Comparison of ENCODE assay signal across 8 cellular contexts in genomic region chr6:5003604-5004372, GRCh38. TPM values are rescaled to one million over a fixed set of nuclear protein-coding genes. Genes with fewer than 3 reads are reported as not detected.
A peak's percentile ranks its signal among the peaks of the same experiment; 100 is the strongest.
DNase-seq lines count a peak whose midpoint lies in the region; ATAC-seq, FAIRE-seq and TF ChIP-seq lines count a peak whose summit lies in the region.

Gene RPP40, minus strand, starts transcription at chr6:5004037. Its CDS starts 35 bp downstream, at chr6:5004002.

- no peak for FAIRE-seq in bronchial epithelial cell (lab: Jason Lieb, UNC)

- H3K27me3 ChIP-seq in AG04450 (ENCODE audit: control insufficient read depth, insufficient read depth, low read length), result no peaks in the 10 kb centered on the region
- no peaks in the 10 kb centered on the region for H3K27me3 ChIP-seq in bronchial epithelial cell (ENCODE audit: control insufficient read depth, insufficient read depth, low read length)

- CTCF ChIA-PET in AG04450 (lab: Charles Lee), result interaction anchor here (0.5 to 2.2 kb wide), 37 partner anchors 9 to 845 kb away, joined by 3 to 15 read pairs (median 4); no protein-coding TSS in a partner anchor

- peak; percentile 84 for TF ChIP-seq CTCF in AG04450 (IDR thresholded peaks at IDR 0.05; ENCODE audit: low read depth, low read length)
- TF ChIP-seq CTCF in WI38 (IDR thresholded peaks at IDR 0.05; ENCODE audit: low read depth, low read length), result peak; percentile 82
- TF ChIP-seq CTCF in bronchial epithelial cell (IDR thresholded peaks at IDR 0.05; ENCODE audit: insufficient read depth, low read length, severe bottlenecking), result peak; percentile 82

- ATAC-seq in GM18870 (IDR thresholded peaks at IDR 0.05; ENCODE audit: unreplicated experiment) (peak; percentile 94), HG03135 (IDR thresholded peaks at IDR 0.05; ENCODE audit: unreplicated experiment) (peak; percentile 96)

- H3K36me3 ChIP-seq in bronchial epithelial cell (ENCODE audit: control insufficient read depth, insufficient read depth, low read length), result peaks cover 3% of the 10 kb centered on the region

- DNase-seq in AG04450 (ENCODE audit: low read depth, low spot score) (peak; percentile 91), NCI-H2196 (lab: John Stamatoyannopoulos, UW; ENCODE audit: unreplicated experiment) (peak; percentile 95), bronchial epithelial cell (ENCODE audit: low read depth) (peak; percentile 86), iPS-NIHi7 (ENCODE audit: extremely low spot score) (peak; percentile 97), smooth muscle cell of the brain vasculature (ENCODE audit: low read depth, low spot score) (peak; percentile 92)

- POLR2A ChIA-PET in AG04450 (lab: Yijun Ruan, JAX), result interaction anchor here (0.6 to 1.6 kb wide), 6 partner anchors 22 to 125 kb away, joined by 3 to 7 read pairs (median 4); no protein-coding TSS in a partner anchor

- H3K4me3 ChIP-seq in AG04450 (ENCODE audit: low read depth, low read length) (peak within 1 kb of the TSS; percentile 89), WI38 (ENCODE audit: low read depth, low read length) (peak within 1 kb of the TSS; percentile 66), bronchial epithelial cell (ENCODE audit: low read depth, low read length) (peak within 1 kb of the TSS; percentile 91)

- H3K9me3 ChIP-seq in AG04450 (ENCODE audit: control insufficient read depth, insufficient read depth, low read length), result no peaks in the 10 kb centered on the region; the same call in 1 of the 2 replicates

- peak within 1 kb of the TSS; percentile 80 for H3K27ac ChIP-seq in AG04450 (ENCODE audit: low read depth, low read length)

RNA-seq across cellular contexts. Expression of gene RPP40, which starts in this region (rescaled TPM):
- polyA plus RNA-seq in AG04450 (2011; rRNA removed), result 7.6 and 8.2 TPM in 2 replicates
- polyA minus RNA-seq in AG04450 (2011; rRNA and poly(A)+ RNA removed), result 2.3 and 3.8 TPM in 2 replicates
- total RNA-seq in bronchial epithelial cell, result 7.7 and 10.3 TPM in 2 replicates

Comparison
In these comparisons a context has a peak if more than half of its experiments do, and no peak if none do; other contexts are left out.
1. Peak in every context shown above with its lines: DNase-seq, ATAC-seq, H3K4me3 ChIP-seq and H3K27ac ChIP-seq.